ENCODE assay signal across 21 cellular contexts in genomic region chr11:28090052-28090749, GRCh38. TPM values are rescaled to one million over a fixed set of nuclear protein-coding genes. Genes with fewer than 3 reads are reported as not detected.
DNase-seq lines count a peak whose midpoint lies in the region; ATAC-seq, FAIRE-seq and TF ChIP-seq lines count a peak whose summit lies in the region.
"Had no signal": no experiment of that assay in that cellular context is flagged by ENCODE, and none has a peak within 500 bp of the region (broad histone marks: within the 10 kb centered on the region; RNA-seq: fewer than 3 reads in every experiment).

No MANE protein-coding gene starts in this region.

- H3K4me3 Mint-ChIP-seq in osteocyte (ENCODE audit: unreplicated experiment) = no peak overlapping the region
- H3K4me3 Mint-ChIP-seq: activated naive CD8-positive, alpha-beta T cell treated with anti-CD3 and anti-CD28 coated beads for 36 hours; brain; GM23338; stimulated activated naive B cell treated with anti-CD40 and anti-IgM and Interleukin-4, amounts not matched to agents 10 μg/mL and 1 μg/mL and 100 μg/mL, for 72 hours had no signal

- peaks cover 16% of the 10 kb centered on the region for H3K4me1 Mint-ChIP-seq in osteocyte (ENCODE audit: unreplicated experiment)
- H3K4me1 Mint-ChIP-seq: activated naive CD8-positive, alpha-beta T cell treated with anti-CD3 and anti-CD28 coated beads for 36 hours; GM23338; stimulated activated naive B cell treated with anti-CD40 and anti-IgM and Interleukin-4, amounts not matched to agents 10 μg/mL and 1 μg/mL and 100 μg/mL, for 72 hours had no signal

- no peak for TF ChIP-seq POLR2A in GM12892 (IDR thresholded peaks at IDR 0.05; ENCODE audit: low read depth, low read length)

- no peak overlapping the region for H3K4me3 ChIP-seq in epithelial cell of esophagus (ENCODE audit: low read length)
- H3K4me3 ChIP-seq: GM23338, uterus had no signal

- H3K27me3 Mint-ChIP-seq in osteocyte (ENCODE audit: unreplicated experiment) = no peaks in the 10 kb centered on the region
- H3K27me3 Mint-ChIP-seq: activated naive CD8-positive, alpha-beta T cell treated with anti-CD3 and anti-CD28 coated beads for 36 hours; brain; stimulated activated naive B cell treated with anti-CD40 and anti-IgM and Interleukin-4, amounts not matched to agents 10 μg/mL and 1 μg/mL and 100 μg/mL, for 72 hours had no signal

- no peak for FAIRE-seq in GM12892 (lab: Jason Lieb, UNC)

- DNase-seq in ELR (ENCODE audit: low read depth) (peak; percentile 80), epithelial cell of esophagus (ENCODE audit: low read depth) (peak; percentile 51), osteocyte (ENCODE audit: extremely low spot score, unreplicated experiment) (no peak), GM12892 (ENCODE audit: insufficient read length) (no peak), middle frontal gyrus (ENCODE audit: extremely low spot score, low spot score) (no peak)
- DNase-seq: activated naive CD8-positive, alpha-beta T cell treated with anti-CD3 and anti-CD28 coated beads for 36 hours; AML-193; cortex of kidney; KG1; kidney glomerular epithelial cell; NCI-H146; NCI-H510A treated with DMSO at 0.1 percent for 48 hours; NK-92 treated with Interleukin-12 subunit alpha and Interleukin-12 subunit beta, amount 100 ng/mL, for 24 hours; stimulated activated CD4-positive, alpha-beta T cell treated with anti-CD3 and anti-CD28 coated beads, Interleukin-2, amount 100 ng/mL, for 48 hours; stimulated activated naive B cell treated with anti-CD40 and anti-IgM and Interleukin-4, amounts not matched to agents 10 μg/mL and 1 μg/mL and 100 μg/mL, for 72 hours; uterus; WERI-Rb-1 had no signal

- TF ChIP-seq CTCF in epithelial cell of esophagus (IDR thresholded peaks at IDR 0.05; ENCODE audit: insufficient read depth, low read depth, low read length, missing control alignments) (no peak), osteocyte (IDR thresholded peaks at IDR 0.05) (no peak)

- no peaks in the 10 kb centered on the region for H3K9me3 Mint-ChIP-seq in osteocyte (ENCODE audit: unreplicated experiment)
- H3K9me3 Mint-ChIP-seq: activated naive CD8-positive, alpha-beta T cell treated with anti-CD3 and anti-CD28 coated beads for 36 hours; brain; GM23338; stimulated activated naive B cell treated with anti-CD40 and anti-IgM and Interleukin-4, amounts not matched to agents 10 μg/mL and 1 μg/mL and 100 μg/mL, for 72 hours had no signal

- peak overlapping the region; percentile 66 for H3K27ac Mint-ChIP-seq in osteocyte (ENCODE audit: unreplicated experiment)
- H3K27ac Mint-ChIP-seq: activated naive CD8-positive, alpha-beta T cell treated with anti-CD3 and anti-CD28 coated beads for 36 hours; brain; GM23338; stimulated activated naive B cell treated with anti-CD40 and anti-IgM and Interleukin-4, amounts not matched to agents 10 μg/mL and 1 μg/mL and 100 μg/mL, for 72 hours had no signal

- peaks cover 3% of the 10 kb centered on the region for H3K36me3 Mint-ChIP-seq in osteocyte (ENCODE audit: unreplicated experiment)
- H3K36me3 Mint-ChIP-seq: brain had no signal

- peak; percentile 70; the same call in 2 of the 3 replicates for ATAC-seq in SK-N-SH treated with all-trans-retinoic acid at 6 μM for 48 hours
- no peak for ATAC-seq in HG03095 (IDR thresholded peaks at IDR 0.05; ENCODE audit: unreplicated experiment)
- ATAC-seq: GM23338; stimulated activated naive B cell treated with anti-CD40 and anti-IgM and Interleukin-4, amounts not matched to agents 10 μg/mL and 1 μg/mL and 100 μg/mL, for 72 hours had no signal

TF ChIP-seq in SK-N-SH treated with all-trans-retinoic acid at 6 μM for 48 hours, 23 proteins besides CTCF, POLR2A, EP300 and RAD21:
- TF ChIP-seq ISL1 (CRISPR knock-in tag; IDR thresholded peaks at IDR 0.05) (no peak), TSHZ2 (CRISPR knock-in tag; IDR thresholded peaks at IDR 0.05) (no peak), ZNF70 (CRISPR knock-in tag; IDR thresholded peaks at IDR 0.05) (no peak), BACH2 (CRISPR knock-in tag; IDR thresholded peaks at IDR 0.05; ENCODE audit: borderline replicate concordance) (no peak), TOX (CRISPR knock-in tag; IDR thresholded peaks at IDR 0.05; ENCODE audit: borderline replicate concordance) (no peak), ESRRG (CRISPR knock-in tag; IDR thresholded peaks at IDR 0.05) (no peak), ZFP30 (CRISPR knock-in tag; IDR thresholded peaks at IDR 0.05) (no peak), CSDC2 (CRISPR knock-in tag; IDR thresholded peaks at IDR 0.05) (no peak), POU6F1 (CRISPR knock-in tag; IDR thresholded peaks at IDR 0.05; ENCODE audit: borderline replicate concordance, low read depth) (no peak), ZC3H10 (CRISPR knock-in tag; IDR thresholded peaks at IDR 0.05) (no peak), PPARA (CRISPR knock-in tag; IDR thresholded peaks at IDR 0.05; ENCODE audit: borderline replicate concordance) (no peak), ZNF8 (CRISPR knock-in tag; IDR thresholded peaks at IDR 0.05) (no peak), SNAI2 (CRISPR knock-in tag; IDR thresholded peaks at IDR 0.05) (no peak)

RNA-seq across cellular contexts. Expression of gene KIF18A, which starts 17.8 kb away (rescaled TPM):
- total RNA-seq in osteocyte = 3.9 and 4.2 TPM in 2 replicates
- 7.5 TPM for polyA plus RNA-seq in GM12892 (2012; ENCODE audit: missing spikeins)

RNA-seq across cellular contexts. Expression of gene METTL15, which starts 18.0 kb away (rescaled TPM):
- 13.1 and 16.3 TPM in 2 replicates for total RNA-seq in osteocyte
- 11.6 TPM for polyA plus RNA-seq in GM12892 (2012; ENCODE audit: missing spikeins)

Comparison
In these comparisons a context has a peak if more than half of its experiments do, and no peak if none do; other contexts are left out.
1. DNase-seq: peak in ELR (single experiment) and epithelial cell of esophagus (single experiment); none in osteocyte (single experiment), GM12892 (single experiment) and middle frontal gyrus (single experiment).